9 cellular contexts compared by ENCODE assay signal in the genomic region with DNA sequence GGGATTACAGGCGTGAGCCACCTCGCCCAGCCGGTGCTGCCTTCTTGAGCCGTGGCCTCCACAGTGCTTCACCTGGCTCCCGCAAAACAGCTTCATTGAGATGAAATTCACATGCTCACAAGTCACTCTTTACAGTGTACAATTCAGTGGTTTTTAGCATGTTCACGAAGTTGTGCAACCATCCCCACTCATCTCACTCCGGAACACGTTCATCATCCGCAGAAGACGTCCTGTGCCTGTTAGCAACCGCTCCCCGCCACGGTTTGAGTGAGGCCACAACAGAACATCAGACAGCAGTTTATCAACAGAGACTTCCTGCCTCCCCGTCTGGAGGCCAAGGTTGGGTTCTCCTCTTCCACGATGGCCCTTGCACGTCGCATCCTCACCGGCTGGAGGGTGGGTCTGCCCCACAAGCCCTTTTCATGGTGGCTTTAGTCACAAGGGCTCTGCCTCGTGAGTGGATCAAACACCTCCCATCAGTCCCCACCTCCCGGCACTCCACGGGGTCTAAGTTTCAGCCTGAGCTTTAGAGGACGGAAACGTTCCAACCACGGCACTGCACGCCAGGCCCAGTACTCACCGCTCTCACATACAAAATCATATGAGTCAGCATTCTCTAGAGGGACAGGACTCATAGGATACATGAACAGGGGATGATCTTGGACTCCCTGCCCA. TPM values are rescaled to one million over a fixed set of nuclear protein-coding genes. Genes with fewer than 3 reads are reported as not detected.
DNase-seq lines count a peak whose midpoint lies in the region; ATAC-seq, FAIRE-seq and TF ChIP-seq lines count a peak whose summit lies in the region.
"Had no signal": no experiment of that assay in that cellular context is flagged by ENCODE, and none has a peak within 500 bp of the region (broad histone marks: within the 10 kb centered on the region; RNA-seq: fewer than 3 reads in every experiment).

No MANE protein-coding gene starts in this region.

- peak overlapping the region in 1 of 2 experiments; percentile 79; a peak in 2 of 4 replicates for H3K9ac ChIP-seq in K562 (ENCODE audit: insufficient read depth in 1 of 2, low read depth in 2 of 2, low read length in 2 of 2)

- H3K79me2 ChIP-seq in K562 (ENCODE audit: control insufficient read depth, insufficient read depth, low read length) = no peaks in the 10 kb centered on the region; the same call in 2 of the 3 replicates

- H3K4me1 ChIP-seq in K562 (replicated peaks in 1 of 2; ENCODE audit: control insufficient read depth in 2 of 2, insufficient read depth in 2 of 2, low read length in 2 of 2) = peaks cover 20 to 50% of the 10 kb centered on the region in 2 experiments

- peak overlapping the region; percentile 80 for H3K4me3 Mint-ChIP-seq in HFFc6
- peak overlapping the region; percentile 91 for H3K4me3 Mint-ChIP-seq in T-helper 2 cell treated with Interferon-gamma antibody and Interleukin-4, amounts not matched to agents 5 μg/mL and 100 μg/mL, for 36 hours
- peak overlapping the region; percentile 75 to 90 (median 79) for H3K4me3 Mint-ChIP-seq in naive B cell
- peak overlapping the region; percentile 82 to 85 for H3K4me3 Mint-ChIP-seq in stimulated activated naive B cell treated with anti-CD40 and anti-IgM and Interleukin-4, amounts not matched to agents 10 μg/mL and 1 μg/mL and 100 μg/mL, for 72 hours

- TF ChIP-seq POLR2A in K562 (conservative IDR thresholded peaks at IDR 0.05) = no peak

- no peaks in the 10 kb centered on the region for H4K20me1 ChIP-seq in K562 (replicated peaks; ENCODE audit: control insufficient read depth, insufficient read depth, low read length)

- POLR2A ChIA-PET in K562 (lab: Yijun Ruan, JAX) = interaction anchor here (0.7 to 1.3 kb wide), 3 partner anchors 10 to 386 kb away, joined by 3 to 4 read pairs (median 3); partner anchors contain the start of gene SPON2

- 67% methylated on average over 26 of the region's 26 CpGs for WGBS in K562 (ENCODE audit: insufficient coverage, low coverage, missing lambda C conversion rate)

- H3K4me2 ChIP-seq in K562 (ENCODE audit: insufficient read depth, low read length) = peak overlapping the region; percentile 44; the same call in 1 of the 2 replicates

- intact Hi-C loops in K562 (cut with micrococcal nuclease) = loop anchor here (5.0 kb wide), 1 partner anchor 35 kb away; no protein-coding TSS in a partner anchor

- H3K4me3 ChIP-seq in AG10803 (ENCODE audit: low read length) (no peak overlapping the region), K562 (no peak overlapping the region)

- H3K9me1 ChIP-seq in K562 (ENCODE audit: control insufficient read depth, insufficient read depth, low read length) = no peaks in the 10 kb centered on the region

- CTCF ChIA-PET in K562 (lab: Yijun Ruan, JAX; ENCODE audit: low intra/inter-chr PET ratio) = no interaction called here

- peak; percentile 13 for ATAC-seq in K562
- peak; percentile 47 to 48 for ATAC-seq in naive B cell (ENCODE audit: low read depth in 2 of 2)
- peak; percentile 49 to 59 for ATAC-seq in stimulated activated naive B cell treated with anti-CD40 and anti-IgM and Interleukin-4, amounts not matched to agents 10 μg/mL and 1 μg/mL and 100 μg/mL, for 72 hours (replicated peaks)
- ATAC-seq in GM18520 (IDR thresholded peaks at IDR 0.05; ENCODE audit: unreplicated experiment) = no peak
- no peak for ATAC-seq in GM18873 (IDR thresholded peaks at IDR 0.05; ENCODE audit: low FRiP score, unreplicated experiment)

- peak overlapping the region; percentile 99 for H3K27ac Mint-ChIP-seq in HFFc6
- H3K27ac Mint-ChIP-seq in T-helper 2 cell treated with Interferon-gamma antibody and Interleukin-4, amounts not matched to agents 5 μg/mL and 100 μg/mL, for 36 hours = peak overlapping the region; percentile 99
- peak overlapping the region; percentile 63 to 93 (median 91) for H3K27ac Mint-ChIP-seq in naive B cell
- peak overlapping the region; percentile 95 for H3K27ac Mint-ChIP-seq in stimulated activated naive B cell treated with anti-CD40 and anti-IgM and Interleukin-4, amounts not matched to agents 10 μg/mL and 1 μg/mL and 100 μg/mL, for 72 hours

- TF ChIP-seq CTCF in AG10803 (conservative IDR thresholded peaks at IDR 0.05; ENCODE audit: low read length) (no peak), HFFc6 (IDR thresholded peaks at IDR 0.05) (no peak), K562 (IDR thresholded peaks at IDR 0.05 in 2 of 3, conservative IDR thresholded peaks at IDR 0.05 in 1 of 3; ENCODE audit: insufficient read depth in 2 of 3, low read depth in 1 of 3, low read length in 3 of 3) (no peak)

- peaks cover 0 to under 1% of the 10 kb centered on the region in 2 experiments; a peak in 1 of 5 replicates for H3K27me3 ChIP-seq in K562 (ENCODE audit: control insufficient read depth in 2 of 2, insufficient read depth in 2 of 2, low read length in 2 of 2)

- H3K9me3 Mint-ChIP-seq in HFFc6 (no peaks in the 10 kb centered on the region), naive B cell (no peaks in the 10 kb centered on the region)
- no peaks in the 10 kb centered on the region for H3K9me3 Mint-ChIP-seq in T-helper 2 cell treated with Interferon-gamma antibody and Interleukin-4, amounts not matched to agents 5 μg/mL and 100 μg/mL, for 36 hours
- peaks cover 0 to 2% of the 10 kb centered on the region in 2 donors for H3K9me3 Mint-ChIP-seq in stimulated activated naive B cell treated with anti-CD40 and anti-IgM and Interleukin-4, amounts not matched to agents 10 μg/mL and 1 μg/mL and 100 μg/mL, for 72 hours

- in situ Hi-C loops in K562 (cut with MboI) = no loop called here

- TF ChIP-seq EP300 in K562 (IDR thresholded peaks at IDR 0.05; ENCODE audit: low read length) = no peak

- no TSS peak for BruUV-seq in K562 (replicated peaks; lab: Mats Ljungman, UMichigan)

- no peak overlapping the region; the same call in 2 of the 3 replicates for H3K27ac ChIP-seq in K562 (ENCODE audit: extremely low read depth, low read depth, low read length)

- DNase-seq in AG10803 (ENCODE audit: low read depth) (peak; percentile 88), HFFc6 (peak; percentile 66), K562 (ENCODE audit: extremely low read depth in 1 of 4, low spot score in 3 of 4) (peak in 1 of 4 experiments; percentile 19), naive B cell (peak; percentile 39)
- peak; percentile 83 for DNase-seq in T-helper 2 cell treated with Interferon-gamma antibody and Interleukin-4, amounts not matched to agents 5 μg/mL and 100 μg/mL, for 36 hours (ENCODE audit: low spot score)
- peak; percentile 28 for DNase-seq in stimulated activated naive B cell treated with anti-CD40 and anti-IgM and Interleukin-4, amounts not matched to agents 10 μg/mL and 1 μg/mL and 100 μg/mL, for 72 hours

- H3K4me1 Mint-ChIP-seq in HFFc6 (ENCODE audit: low read depth) (peaks cover 53% of the 10 kb centered on the region), naive B cell (peaks cover 11 to 39% (median 36%) of the 10 kb centered on the region in 3 donors)
- peaks cover 35% of the 10 kb centered on the region for H3K4me1 Mint-ChIP-seq in T-helper 2 cell treated with Interferon-gamma antibody and Interleukin-4, amounts not matched to agents 5 μg/mL and 100 μg/mL, for 36 hours (ENCODE audit: low read depth)
- peaks cover 14 to 49% of the 10 kb centered on the region in 2 donors for H3K4me1 Mint-ChIP-seq in stimulated activated naive B cell treated with anti-CD40 and anti-IgM and Interleukin-4, amounts not matched to agents 10 μg/mL and 1 μg/mL and 100 μg/mL, for 72 hours

- no peaks in the 10 kb centered on the region; the same call in none of the 2 replicates for H3K27me3 Mint-ChIP-seq in HFFc6 (ENCODE audit: insufficient read depth)
- H3K27me3 Mint-ChIP-seq in T-helper 2 cell treated with Interferon-gamma antibody and Interleukin-4, amounts not matched to agents 5 μg/mL and 100 μg/mL, for 36 hours (ENCODE audit: low read depth) = no peaks in the 10 kb centered on the region
- no peaks in the 10 kb centered on the region for H3K27me3 Mint-ChIP-seq in naive B cell
- no peaks in the 10 kb centered on the region for H3K27me3 Mint-ChIP-seq in stimulated activated naive B cell treated with anti-CD40 and anti-IgM and Interleukin-4, amounts not matched to agents 10 μg/mL and 1 μg/mL and 100 μg/mL, for 72 hours

- no peaks in the 10 kb centered on the region for H3K36me3 Mint-ChIP-seq in HFFc6 (ENCODE audit: low read depth)
- H3K36me3 Mint-ChIP-seq in T-helper 2 cell treated with Interferon-gamma antibody and Interleukin-4, amounts not matched to agents 5 μg/mL and 100 μg/mL, for 36 hours (ENCODE audit: low read depth) = peaks cover 32% of the 10 kb centered on the region
- H3K36me3 Mint-ChIP-seq in naive B cell = no peaks in the 10 kb centered on the region
- H3K36me3 Mint-ChIP-seq in stimulated activated naive B cell treated with anti-CD40 and anti-IgM and Interleukin-4, amounts not matched to agents 10 μg/mL and 1 μg/mL and 100 μg/mL, for 72 hours = peaks cover 17 to 30% of the 10 kb centered on the region in 2 donors

- FAIRE-seq in K562 (lab: Jason Lieb, UNC) = peak; percentile 44
- FAIRE-seq: colon had no signal

- H3K9me3 ChIP-seq in K562 (replicated peaks; ENCODE audit: control insufficient read depth, insufficient read depth, low read depth, low read length) = no peaks in the 10 kb centered on the region

- no peak for TF ChIP-seq RAD21 in K562 (CRISPR knock-in tag; conservative IDR thresholded peaks at IDR 0.05 in 1 of 2, IDR thresholded peaks at IDR 0.05 in 1 of 2)

- no peaks in the 10 kb centered on the region for H3K36me3 ChIP-seq in K562 (ENCODE audit: control insufficient read depth, insufficient read depth, low read length)

- peak overlapping the region; percentile 84 for H2AFZ ChIP-seq in K562 (ENCODE audit: low read depth, low read length)

RNA-seq across cellular contexts. Expression of gene SPON2, which starts 29.6 kb away (rescaled TPM):
- total RNA-seq in HFFc6 (2021; fragmentation: NEBNext Ultra II Directional; extraction: Animal tissue kit (Norgen Biotek cat#: 25700)) = 10 to 100 TPM; 12.0 to 53.5 (median 48.2) TPM
- total RNA-seq in K562 (2011; cell fraction: chromatin; rRNA removed; ENCODE audit: low replicate concordance) = 8.1 and 12.5 TPM in 2 replicates
- 8.2 and 12.8 TPM in 2 replicates for total RNA-seq in K562 (2011; cell fraction: nucleolus; rRNA removed)
- total RNA-seq in K562 (2011; cell fraction: nucleoplasm; rRNA removed) = 7.3 and 9.4 TPM in 2 replicates
- total RNA-seq in K562 (2014; rRNA removed) = 0.65 and 1.1 TPM in 2 replicates
- total RNA-seq in K562 (2014; rRNA removed; fragmentation: Illumina TruSeq; extraction: Trizol) = 0.54 and 0.69 TPM in 2 replicates
- 0.57 and 0.83 TPM in 2 replicates for total RNA-seq in K562 (2015; rRNA removed; fragmentation: Illumina TruSeq; extraction: Trizol)
- 1.4 and 1.8 TPM in 2 replicates for total RNA-seq in K562 (2021)
- polyA plus RNA-seq in K562 (2011; rRNA removed) = 2.2 and 4.8 TPM in 2 replicates
- 2.3 and 4.7 TPM in 2 replicates for polyA plus RNA-seq in K562 (2011; cell fraction: cytosol; rRNA removed)
- polyA plus RNA-seq in K562 (2011; cell fraction: nucleus; rRNA removed) = 4.1 and 5.8 TPM in 2 replicates
- 1.4 and 2.4 TPM in 2 replicates for polyA plus RNA-seq in K562 (2012)
- 0.74 and 1.1 TPM in 2 replicates for polyA plus RNA-seq in K562 (2014; fragmentation: Illumina TruSeq; extraction: Trizol)
- polyA plus RNA-seq in K562 (2014; fragmentation: Nextera tagmentation; extraction: Ambion mirVana) = under 1 TPM; 0.21 to 0.27 TPM
- polyA plus RNA-seq in K562 (2014; rRNA removed) = 0.77 and 0.84 TPM in 2 replicates
- polyA minus RNA-seq in K562 (2011; rRNA and poly(A)+ RNA removed) = 0.60 and 0.87 TPM in 2 replicates
- 2.3 and 3.7 TPM in 2 replicates for polyA minus RNA-seq in K562 (2011; cell fraction: cytosol; rRNA and poly(A)+ RNA removed)
- polyA minus RNA-seq in K562 (2011; cell fraction: nucleus; rRNA and poly(A)+ RNA removed) = 1.8 and 4.2 TPM in 2 replicates
- polyA plus RNA-seq in naive B cell (ENCODE audit: low read depth in 6 of 6) = 1 to 10 TPM in 5 of 6 donors, under 1 TPM in 1; 0.56 to 4.1 (median 1.5) TPM

RNA-seq across cellular contexts. Expression of gene CTBP1, which starts 46.9 kb away (rescaled TPM):
- total RNA-seq in HFFc6 (2021; fragmentation: NEBNext Ultra II Directional; extraction: Animal tissue kit (Norgen Biotek cat#: 25700)) = 100 to 1,000 TPM; 109 to 126 (median 114) TPM
- 63.5 and 142 TPM in 2 replicates for total RNA-seq in K562 (2011; cell fraction: chromatin; rRNA removed; ENCODE audit: low replicate concordance)
- 94.5 and 102 TPM in 2 replicates for total RNA-seq in K562 (2011; cell fraction: nucleolus; rRNA removed)
- total RNA-seq in K562 (2011; cell fraction: nucleoplasm; rRNA removed) = 48.0 and 62.1 TPM in 2 replicates
- total RNA-seq in K562 (2014; rRNA removed) (162 and 230 TPM in 2 replicates), K562 (2014; rRNA removed; fragmentation: Illumina TruSeq; extraction: Trizol) (27.2 and 30.4 TPM in 2 replicates), K562 (2015; rRNA removed; fragmentation: Illumina TruSeq; extraction: Trizol) (67.9 and 70.4 TPM in 2 replicates), K562 (2021) (134 and 148 TPM in 2 replicates)
- polyA plus RNA-seq in K562 (2011; rRNA removed) (68.2 and 72.3 TPM in 2 replicates), K562 (2014; fragmentation: Illumina TruSeq; extraction: Trizol) (64.0 and 116 TPM in 2 replicates), K562 (2014; fragmentation: Nextera tagmentation; extraction: Ambion mirVana) (10 to 100 TPM; 14.5 to 20.0 TPM), K562 (2014; rRNA removed) (111 and 118 TPM in 2 replicates), naive B cell (ENCODE audit: low read depth in 6 of 6) (10 to 100 TPM; 46.4 to 98.8 (median 79.8) TPM)
- polyA plus RNA-seq in K562 (2011; cell fraction: cytosol; rRNA removed) = 113 and 437 TPM in 2 replicates
- polyA plus RNA-seq in K562 (2011; cell fraction: nucleus; rRNA removed) = 168 and 330 TPM in 2 replicates
- 113 and 126 TPM in 2 replicates for polyA plus RNA-seq in K562 (2012)
- 33.8 and 54.2 TPM in 2 replicates for polyA minus RNA-seq in K562 (2011; rRNA and poly(A)+ RNA removed)
- polyA minus RNA-seq in K562 (2011; cell fraction: cytosol; rRNA and poly(A)+ RNA removed) = 135 and 154 TPM in 2 replicates
- 39.7 and 56.8 TPM in 2 replicates for polyA minus RNA-seq in K562 (2011; cell fraction: nucleus; rRNA and poly(A)+ RNA removed)

Comparison
In these comparisons a context has a peak if more than half of its experiments do, and no peak if none do; other contexts are left out.
1. ATAC-seq: peak in K562 (single experiment), naive B cell (2 of 2) and stimulated activated naive B cell treated with anti-CD40 and anti-IgM and Interleukin-4, amounts not matched to agents 10 μg/mL and 1 μg/mL and 100 μg/mL, for 72 hours (2 of 2); none in GM18520 (single experiment) and GM18873 (single experiment).
2. Peak in every context shown above with its lines, with median percentiles within 50 percentile points of each other: H3K27ac Mint-ChIP-seq and H3K4me3 Mint-ChIP-seq.